7 cellular contexts compared by ENCODE assay signal in the genomic region with DNA sequence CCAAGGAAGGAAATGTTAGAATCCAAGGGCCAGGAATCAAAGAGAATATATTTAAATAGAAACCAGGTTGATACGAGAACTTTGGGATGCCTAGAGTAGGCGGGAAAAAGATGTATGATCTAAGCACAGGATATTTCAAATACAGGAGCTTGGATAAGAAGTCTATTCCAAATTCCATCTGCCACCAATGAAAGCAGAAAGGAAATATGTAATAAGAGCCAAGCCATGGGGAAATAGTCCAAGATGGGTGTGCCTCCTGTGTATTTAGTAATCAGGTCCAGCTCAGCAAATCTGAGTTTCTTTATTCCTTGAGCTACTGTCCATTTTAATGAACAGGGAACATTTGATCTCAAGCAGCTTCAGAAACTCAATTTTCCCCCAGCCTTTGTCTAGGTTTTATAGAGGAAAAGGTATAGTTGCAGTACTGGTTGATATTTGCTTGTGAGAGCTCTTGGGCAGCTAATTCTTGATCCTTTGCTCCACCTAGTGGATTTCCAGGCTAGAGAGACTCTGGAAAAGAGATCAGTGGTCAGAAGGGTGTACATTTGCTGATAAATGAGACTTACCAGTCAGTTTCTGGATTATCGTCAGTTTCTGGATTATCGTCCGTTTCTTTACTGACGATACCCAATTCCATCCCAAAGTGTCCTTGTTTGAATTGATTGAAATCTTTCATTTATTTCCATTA. TPM values are rescaled to one million over a fixed set of nuclear protein-coding genes. Genes with fewer than 3 reads are reported as not detected.
DNase-seq lines count a peak whose midpoint lies in the region; TF ChIP-seq lines count a peak whose summit lies in the region.
"Not testable (repeated sequence)": the region's sequence is repeated elsewhere in the genome, so short reads cannot be mapped to it uniquely, and the experiment has no call there.

No MANE protein-coding gene starts in this region.

- not testable (repeated sequence) for H3K4me3 ChIP-seq in LNCaP clone FGC (ENCODE audit: low read depth, low read length); epithelial cell of proximal tubule (ENCODE audit: low read depth, low read length); hepatocyte; osteoblast (ENCODE audit: insufficient read depth, low read length)

- not testable (repeated sequence) for H4K20me1 ChIP-seq in hepatocyte (ENCODE audit: insufficient read depth, poor library complexity, severe bottlenecking); osteoblast (ENCODE audit: insufficient read depth, low read length)

- H3K79me2 ChIP-seq in hepatocyte; osteoblast (ENCODE audit: insufficient read depth, low read length): not testable (repeated sequence)

- DNase-seq in EH (ENCODE audit: low read depth), result peak; percentile 31
- not testable (repeated sequence) for DNase-seq in LNCaP clone FGC (ENCODE audit: low read depth); epithelial cell of proximal tubule (ENCODE audit: low read depth); osteoblast (ENCODE audit: insufficient read length, low spot score, missing footprints)
- DNase-seq in OCI-M1 (lab: John Stamatoyannopoulos, UW), result peak; percentile 72
- DNase-seq in amniotic epithelial cell (ENCODE audit: low read depth), result peak; percentile 31
- peak; percentile 23 for DNase-seq in hepatocyte (ENCODE audit: low spot score)

- not testable (repeated sequence) for H3K4me2 ChIP-seq in hepatocyte; osteoblast (ENCODE audit: insufficient read depth, low read length)

- H3K27ac ChIP-seq in hepatocyte; osteoblast (ENCODE audit: low read depth, low read length): not testable (repeated sequence)

- not testable (repeated sequence) for H2AFZ ChIP-seq in hepatocyte; osteoblast (ENCODE audit: low read length)

- not testable (repeated sequence) for H3K9me3 ChIP-seq in hepatocyte (ENCODE audit: low read depth); osteoblast (ENCODE audit: low read depth, low read length)

- TF ChIP-seq CTCF in LNCaP clone FGC (IDR thresholded peaks at IDR 0.05; ENCODE audit: control insufficient read depth, extremely low read depth, insufficient read depth) (peak; percentile 50), epithelial cell of proximal tubule (conservative IDR thresholded peaks at IDR 0.05; ENCODE audit: low read depth, low read length) (peak; percentile 37), hepatocyte (IDR thresholded peaks at IDR 0.05; ENCODE audit: poor library complexity) (peak; percentile 43), osteoblast (IDR thresholded peaks at IDR 0.05; ENCODE audit: extremely low read depth, low read depth, low read length) (peak; percentile 18)

- WGBS in hepatocyte (ENCODE audit: low lambda C conversion rate, missing lambda C conversion rate), result 83% methylated on average over 6 of the region's 6 CpGs

- H3K9me2 ChIP-seq in hepatocyte (replicated peaks; ENCODE audit: insufficient read depth), result not testable (repeated sequence)

- not testable (repeated sequence) for H3K4me1 ChIP-seq in hepatocyte (ENCODE audit: insufficient read depth); osteoblast (ENCODE audit: insufficient read depth, low read length)

- not testable (repeated sequence) for H3K27me3 ChIP-seq in hepatocyte; osteoblast (ENCODE audit: insufficient read depth, low read length)

- not testable (repeated sequence) for H3K36me3 ChIP-seq in hepatocyte (replicated peaks; ENCODE audit: insufficient read depth, low read depth); osteoblast (ENCODE audit: insufficient read depth, low read length)

RNA-seq across cellular contexts. Expression of gene FAM72B, which starts 28.3 kb away (rescaled TPM):
- 6.7 and 13.4 TPM in 2 replicates for total RNA-seq in epithelial cell of proximal tubule
- 1.5 TPM in 2 replicates for total RNA-seq in hepatocyte
- 1.7 and 3.1 TPM in 2 replicates for polyA plus RNA-seq in hepatocyte
- total RNA-seq in osteoblast, result 1.4 and 2.7 TPM in 2 replicates

RNA-seq across cellular contexts. Expression of gene SRGAP2C, which starts 29.0 kb away (rescaled TPM):
- total RNA-seq in epithelial cell of proximal tubule (11.6 and 13.7 TPM in 2 replicates), hepatocyte (10.6 and 11.0 TPM in 2 replicates), osteoblast (18.6 and 36.9 TPM in 2 replicates)
- 7.2 TPM in 2 replicates for polyA plus RNA-seq in hepatocyte
